ENCODE assay signal across 23 cellular contexts in the genomic region with DNA sequence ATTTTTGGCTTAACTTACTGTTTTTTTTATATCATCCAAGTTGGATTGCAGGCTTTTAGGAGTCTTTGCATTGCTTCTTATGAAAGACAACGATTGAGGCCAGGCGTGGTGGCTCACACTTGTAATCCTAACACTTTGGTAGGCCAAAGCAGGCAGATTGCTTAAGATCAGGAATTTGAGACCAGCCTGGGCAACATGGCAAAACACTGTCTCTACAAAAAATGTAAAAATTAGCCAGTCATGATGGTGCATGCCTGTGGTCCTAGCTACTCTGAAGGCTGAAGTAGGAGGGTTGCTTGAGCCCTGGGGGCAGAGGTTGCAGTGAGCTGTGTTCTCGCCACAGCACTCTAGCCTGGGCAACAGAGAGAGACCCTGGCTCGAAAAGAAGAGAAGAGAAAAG. TPM values are rescaled to one million over a fixed set of nuclear protein-coding genes. Genes with fewer than 3 reads are reported as not detected.
DNase-seq lines count a peak whose midpoint lies in the region; ATAC-seq and TF ChIP-seq lines count a peak whose summit lies in the region.
"Had no signal": no experiment of that assay in that cellular context is flagged by ENCODE, and none has a peak within 500 bp of the region (broad histone marks: within the 10 kb centered on the region; RNA-seq: fewer than 3 reads in every experiment).

No MANE protein-coding gene starts in this region.

- no peak for TF ChIP-seq CTCF in fibroblast of pulmonary artery (IDR thresholded peaks at IDR 0.05; ENCODE audit: low read length, missing control alignments)
- TF ChIP-seq CTCF in glutamatergic neuron (IDR thresholded peaks at IDR 0.05; ENCODE audit: partially characterized antibody, unreplicated experiment) = no peak

- DNase-seq in EL (peak; percentile 53), fibroblast of pulmonary artery (ENCODE audit: low read depth) (peak; percentile 11), sciatic nerve (ENCODE audit: low spot score) (no peak), glutamatergic neuron (no peak), NCI-H2196 (lab: John Stamatoyannopoulos, UW; ENCODE audit: unreplicated experiment) (no peak)
- DNase-seq in central memory CD8-positive, alpha-beta T cell (ENCODE audit: low spot score in 2 of 2) = no peak
- DNase-seq: ACHN; activated CD4-positive, alpha-beta T cell treated with anti-CD3 and anti-CD28 coated beads for 4 hours; activated naive CD4-positive, alpha-beta T cell treated with anti-CD3 and anti-CD28 coated beads, Interleukin-2, amount 50 U/mL, for 16 hours; activated T-cell treated with anti-CD3 and anti-CD28 coated beads, Interleukin-2, amount 50 U/mL, for 72 hours; CD4-positive, CD25-positive, alpha-beta regulatory T cell; kidney glomerular epithelial cell; naive thymus-derived CD8-positive, alpha-beta T cell; NCI-H1092 treated with DMSO at 0.1 percent for 48 hours; right cardiac atrium; stimulated activated CD4-positive, alpha-beta T cell treated with anti-CD3 and anti-CD28 coated beads, Interleukin-15, amount 100 ng/mL, for 24 hours; T-helper 17 cell; uterus had no signal

- H3K4me3 ChIP-seq in fibroblast of pulmonary artery (replicated peaks; ENCODE audit: low read depth, low read length) = no peak overlapping the region
- H3K4me3 ChIP-seq: ascending aorta, SK-N-MC, uterus had no signal

- ATAC-seq in central memory CD8-positive, alpha-beta T cell (replicated peaks; ENCODE audit: extremely low read depth, poor library complexity, severe bottlenecking) = no peak
- ATAC-seq in sciatic nerve = peak; percentile 72
- ATAC-seq in GM21360 (IDR thresholded peaks at IDR 0.05; ENCODE audit: unreplicated experiment) = no peak
- no peak for ATAC-seq in HG03460 (IDR thresholded peaks at IDR 0.05; ENCODE audit: unreplicated experiment)
- ATAC-seq: activated T-cell treated with anti-CD3 and anti-CD28 coated beads, Interleukin-2, amount 50 U/mL, for 72 hours; HepG2; naive thymus-derived CD8-positive, alpha-beta T cell; right cardiac atrium; T-helper 17 cell had no signal

- peak overlapping the region; percentile 88 for H3K27ac Mint-ChIP-seq in central memory CD8-positive, alpha-beta T cell (ENCODE audit: low read depth)
- H3K27ac Mint-ChIP-seq in glutamatergic neuron (ENCODE audit: unreplicated experiment) = no peak overlapping the region
- H3K27ac Mint-ChIP-seq: activated T-cell treated with anti-CD3 and anti-CD28 coated beads, Interleukin-2, amount 50 U/mL, for 72 hours; CD4-positive, CD25-positive, alpha-beta regulatory T cell; T-helper 17 cell had no signal

- H3K36me3 Mint-ChIP-seq in central memory CD8-positive, alpha-beta T cell (ENCODE audit: insufficient read depth) = peaks cover 2% of the 10 kb centered on the region
- no peaks in the 10 kb centered on the region for H3K36me3 Mint-ChIP-seq in glutamatergic neuron (ENCODE audit: unreplicated experiment)

- intact Hi-C loops in sciatic nerve (cut with DNase I) = no loop called here

- no peak overlapping the region for H3K4me3 Mint-ChIP-seq in central memory CD8-positive, alpha-beta T cell
- H3K4me3 Mint-ChIP-seq in glutamatergic neuron (ENCODE audit: unreplicated experiment) = no peak overlapping the region
- H3K4me3 Mint-ChIP-seq: activated T-cell treated with anti-CD3 and anti-CD28 coated beads, Interleukin-2, amount 50 U/mL, for 72 hours; CD4-positive, CD25-positive, alpha-beta regulatory T cell; naive thymus-derived CD8-positive, alpha-beta T cell; T-helper 17 cell had no signal

- no peaks in the 10 kb centered on the region for H3K4me1 Mint-ChIP-seq in central memory CD8-positive, alpha-beta T cell
- peaks cover 3% of the 10 kb centered on the region for H3K4me1 Mint-ChIP-seq in glutamatergic neuron (ENCODE audit: low read depth, unreplicated experiment)

- no peaks in the 10 kb centered on the region for H3K27me3 Mint-ChIP-seq in central memory CD8-positive, alpha-beta T cell
- H3K27me3 Mint-ChIP-seq in glutamatergic neuron (ENCODE audit: unreplicated experiment) = peaks cover 1% of the 10 kb centered on the region
- H3K27me3 Mint-ChIP-seq: CD4-positive, CD25-positive, alpha-beta regulatory T cell; naive thymus-derived CD8-positive, alpha-beta T cell; T-helper 17 cell had no signal

- H3K9me3 Mint-ChIP-seq in central memory CD8-positive, alpha-beta T cell = no peaks in the 10 kb centered on the region
- no peaks in the 10 kb centered on the region for H3K9me3 Mint-ChIP-seq in glutamatergic neuron (ENCODE audit: unreplicated experiment)
- H3K9me3 Mint-ChIP-seq: activated T-cell treated with anti-CD3 and anti-CD28 coated beads, Interleukin-2, amount 50 U/mL, for 72 hours; CD4-positive, CD25-positive, alpha-beta regulatory T cell; naive thymus-derived CD8-positive, alpha-beta T cell had no signal

RNA-seq across cellular contexts. Expression of a gene that starts 56.6 kb away (rescaled TPM):
- total RNA-seq in sciatic nerve = 10.6 TPM
- total RNA-seq in glutamatergic neuron (ENCODE audit: unreplicated experiment) = 18.5 TPM

Comparison
In these comparisons a context has a peak if more than half of its experiments do, and no peak if none do; other contexts are left out.
1. DNase-seq: peak in EL (single experiment) and fibroblast of pulmonary artery (single experiment); none in central memory CD8-positive, alpha-beta T cell (0 of 2), sciatic nerve (single experiment), glutamatergic neuron (single experiment) and NCI-H2196 (single experiment).